Comparison of ENCODE assay signal across 21 cellular contexts in the genomic region with DNA sequence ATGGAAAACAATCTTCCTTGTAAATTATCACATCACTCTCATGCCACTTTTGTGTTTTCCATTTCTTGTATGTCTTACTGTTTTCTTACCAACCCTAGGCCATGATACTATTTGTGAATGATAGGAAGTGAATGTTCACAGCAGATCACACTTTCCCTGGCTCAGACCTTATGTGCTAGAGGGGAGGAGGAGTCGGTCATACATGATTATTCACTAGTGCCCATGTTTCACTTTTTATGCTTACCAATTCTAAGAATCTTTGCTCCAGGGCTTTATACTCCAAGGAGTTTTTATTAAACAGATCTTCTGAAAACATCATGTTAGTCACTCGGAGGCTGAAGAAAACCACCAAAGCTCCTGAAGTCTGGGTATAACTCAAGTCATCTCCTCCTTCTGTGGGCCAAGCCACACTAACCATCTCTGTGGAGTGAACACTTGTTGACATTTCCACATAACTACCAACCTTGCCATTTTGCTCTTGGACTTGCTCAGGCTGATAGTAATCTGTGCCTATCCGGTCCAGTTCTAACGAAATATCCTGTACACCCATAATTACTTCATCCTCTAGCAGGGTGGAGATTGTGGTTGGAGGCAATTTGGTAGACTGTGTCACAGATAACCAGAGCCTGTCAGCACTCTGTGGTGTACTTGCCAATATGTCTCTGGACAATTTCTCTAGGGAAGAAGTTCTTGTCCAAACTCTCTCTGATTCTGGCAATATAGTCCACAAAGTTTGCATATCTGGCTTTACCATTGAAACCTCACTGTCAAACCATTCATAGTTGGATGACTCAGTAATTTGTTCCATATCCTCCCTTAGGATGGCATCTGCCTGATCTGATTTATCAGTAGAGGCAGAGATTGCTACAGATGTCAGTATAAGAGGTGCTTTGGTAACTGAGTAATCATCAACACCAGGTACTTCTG.
DNase-seq lines count a peak whose midpoint lies in the region; ATAC-seq, FAIRE-seq and TF ChIP-seq lines count a peak whose summit lies in the region.
"Had no signal": no experiment of that assay in that cellular context is flagged by ENCODE, and none has a peak within 500 bp of the region (broad histone marks: within the 10 kb centered on the region; RNA-seq: fewer than 3 reads in every experiment).

No MANE protein-coding gene starts in this region.

- H3K4me1 ChIP-seq in SK-N-SH (ENCODE audit: control insufficient read depth in 1 of 2, insufficient read depth in 2 of 2, low read depth in 1 of 2, low read length in 1 of 2) = no peaks in the 10 kb centered on the region
- H3K4me1 ChIP-seq: lower lobe of right lung, uterus had no signal

- H3K4me3 ChIP-seq in SK-N-SH (ENCODE audit: low read depth in 2 of 2, low read length in 1 of 2) = no peak overlapping the region
- H3K4me3 ChIP-seq: lower lobe of right lung, neural progenitor cell, uterus had no signal

- H3F3A ChIP-seq in SK-N-SH (replicated peaks; ENCODE audit: insufficient read depth) = peaks cover 9% of the 10 kb centered on the region

- 71% methylated on average over 4 of the region's 4 CpGs for WGBS in SK-N-SH (ENCODE audit: low lambda C conversion rate)

- H3K27me3 ChIP-seq in SK-N-SH (ENCODE audit: insufficient read depth) = no peaks in the 10 kb centered on the region
- H3K27me3 ChIP-seq: neural progenitor cell, uterus had no signal

- CTCF ChIA-PET in SK-N-SH (lab: Yijun Ruan, JAX) = no interaction called here

- H3K27ac ChIP-seq in SK-N-SH (ENCODE audit: low read depth in 2 of 2, low read length in 1 of 2) = 0 out of 4 replicates have a peak overlapping the region, but pooled peaks of 1 of the 2 experiments have one; percentile 2
- H3K27ac ChIP-seq: 22Rv1, lower lobe of right lung, neural progenitor cell, uterus had no signal

- DNase-seq in SK-N-SH (no peak), AG09319 (ENCODE audit: extremely low read depth, low read depth) (peak; percentile 7), RPMI7951 (ENCODE audit: low read depth) (peak; percentile 23), fibroblast of peridontal ligament (ENCODE audit: extremely low read depth) (peak; percentile 96), iPS-NIHi7 (ENCODE audit: extremely low spot score) (no peak), GM12891 (ENCODE audit: insufficient read length, low spot score) (no peak)
- DNase-seq in effector CD4-positive, alpha-beta T cell = no peak
- DNase-seq: activated CD4-positive, alpha-beta T cell treated with anti-CD3 and anti-CD28 coated beads, Interleukin-2, amount 10 ng/mL, durations not matched to agents 24 days and 14 days; activated naive CD8-positive, alpha-beta T cell treated with anti-CD3 and anti-CD28 coated beads, Interleukin-2, amount 10 ng/mL, durations not matched to agents 7 days and 5 days; activated T-cell treated with anti-CD3 and anti-CD28 coated beads, Interleukin-2, amount 50 U/mL, for 4 hours; COR-L47; DMS79 treated with DMSO at 0.1 percent for 48 hours; lower lobe of right lung; NCI-H1417 treated with DMSO at 0.1 percent for 48 hours; NCI-H526; uterus had no signal

- no peak for TF ChIP-seq POLR2A in GM12891 (IDR thresholded peaks at IDR 0.05; ENCODE audit: low read depth, low read length)

- no peak overlapping the region for H3K9ac ChIP-seq in SK-N-SH
- H3K9ac ChIP-seq: neural progenitor cell had no signal

- no peak for FAIRE-seq in GM12891 (lab: Jason Lieb, UNC)
- FAIRE-seq: islet of Langerhans had no signal

- TF ChIP-seq CTCF in SK-N-SH (IDR thresholded peaks at IDR 0.05) (no peak), AG09319 (IDR thresholded peaks at IDR 0.05; ENCODE audit: low read depth, low read length) (no peak)

- no peak for TF ChIP-seq RAD21 in SK-N-SH (IDR thresholded peaks at IDR 0.05; ENCODE audit: low read length)

- no peaks in the 10 kb centered on the region for H4K20me1 ChIP-seq in SK-N-SH (ENCODE audit: insufficient read depth)

- no peaks in the 10 kb centered on the region for H3K9me3 ChIP-seq in SK-N-SH
- H3K9me3 ChIP-seq: lower lobe of right lung, uterus had no signal

- no peak for TF ChIP-seq EP300 in SK-N-SH (IDR thresholded peaks at IDR 0.05; ENCODE audit: borderline replicate concordance in 1 of 2, low read depth in 1 of 2, low read length in 1 of 2)

- H3K4me2 ChIP-seq in SK-N-SH = no peak overlapping the region
- H3K4me2 ChIP-seq: neural progenitor cell had no signal

- peak overlapping the region; percentile 5; the same call in 1 of the 2 replicates for H2AFZ ChIP-seq in SK-N-SH (ENCODE audit: low read depth)
- H2AFZ ChIP-seq: neural progenitor cell had no signal

- H3K36me3 ChIP-seq in SK-N-SH (replicated peaks in 1 of 2; ENCODE audit: control insufficient read depth in 1 of 2, insufficient read depth in 2 of 2, low read length in 1 of 2) = no peaks in the 10 kb centered on the region
- H3K36me3 ChIP-seq: lower lobe of right lung, neural progenitor cell, uterus had no signal

- POLR2A ChIA-PET in SK-N-SH (lab: Yijun Ruan, JAX) = no interaction called here

- H3K9me2 ChIP-seq in SK-N-SH = no peaks in the 10 kb centered on the region

- no peak; the same call in 2 of the 3 replicates for ATAC-seq in SK-N-SH treated with all-trans-retinoic acid at 6 μM for 48 hours
- ATAC-seq: HCT116, lower lobe of right lung had no signal

- no peaks in the 10 kb centered on the region for H3K79me2 ChIP-seq in SK-N-SH (ENCODE audit: insufficient read depth)

TF ChIP-seq in SK-N-SH, 30 proteins besides CTCF, POLR2A, EP300 and RAD21 (continues in another document):
- TF ChIP-seq RFX5 (IDR thresholded peaks at IDR 0.05; ENCODE audit: low read length) = no peak
- peak; percentile 20; the same call in 1 of the 2 replicates for TF ChIP-seq FOSL2 (IDR thresholded peaks at IDR 0.05; ENCODE audit: borderline replicate concordance, low read depth)
- TF ChIP-seq, protein P1, sequence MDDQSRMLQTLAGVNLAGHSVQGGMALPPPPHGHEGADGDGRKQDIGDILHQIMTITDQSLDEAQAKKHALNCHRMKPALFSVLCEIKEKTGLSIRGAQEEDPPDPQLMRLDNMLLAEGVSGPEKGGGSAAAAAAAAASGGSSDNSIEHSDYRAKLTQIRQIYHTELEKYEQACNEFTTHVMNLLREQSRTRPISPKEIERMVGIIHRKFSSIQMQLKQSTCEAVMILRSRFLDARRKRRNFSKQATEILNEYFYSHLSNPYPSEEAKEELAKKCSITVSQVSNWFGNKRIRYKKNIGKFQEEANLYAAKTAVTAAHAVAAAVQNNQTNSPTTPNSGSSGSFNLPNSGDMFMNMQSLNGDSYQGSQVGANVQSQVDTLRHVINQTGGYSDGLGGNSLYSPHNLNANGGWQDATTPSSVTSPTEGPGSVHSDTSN (IDR thresholded peaks at IDR 0.05) = peak; percentile 59

TF ChIP-seq in SK-N-SH treated with all-trans-retinoic acid at 6 μM for 48 hours, 23 proteins besides CTCF, POLR2A, EP300 and RAD21:
- no peak for TF ChIP-seq ARNTL (CRISPR knock-in tag; IDR thresholded peaks at IDR 0.05; ENCODE audit: borderline replicate concordance, low read depth)

TF ChIP-seq in GM12891, 5 proteins besides CTCF, POLR2A, EP300 and RAD21:
- TF ChIP-seq SPI1 (IDR thresholded peaks at IDR 0.05; ENCODE audit: low read depth, low read length) (no peak), PAX5 (IDR thresholded peaks at IDR 0.05; ENCODE audit: insufficient read depth, low read length, severe bottlenecking) (no peak), POLR2AphosphoS5 (IDR thresholded peaks at IDR 0.05; ENCODE audit: low read depth, low read length) (no peak), TAF1 (IDR thresholded peaks at IDR 0.05; ENCODE audit: low read depth, low read length) (no peak), POU2F2 (IDR thresholded peaks at IDR 0.05; ENCODE audit: low read depth, low read length) (no peak)

Comparison
In these comparisons a context has a peak if more than half of its experiments do, and no peak if none do; other contexts are left out.
1. DNase-seq: peak in AG09319 (single experiment), RPMI7951 (single experiment) and fibroblast of peridontal ligament (single experiment); none in SK-N-SH (single experiment), iPS-NIHi7 (single experiment), GM12891 (single experiment) and effector CD4-positive, alpha-beta T cell (single experiment).